Comparison of ENCODE assay signal across 8 cellular contexts in genomic region chr3:42803800-42804112, GRCh38. TPM values are rescaled to one million over a fixed set of nuclear protein-coding genes. Genes with fewer than 3 reads are reported as not detected.
DNase-seq lines count a peak whose midpoint lies in the region; ATAC-seq and TF ChIP-seq lines count a peak whose summit lies in the region.

No MANE protein-coding gene starts in this region.

- H3K27ac ChIP-seq in iPS-18a (ENCODE audit: low read length) (peak overlapping the region; percentile 22), smooth muscle cell (ENCODE audit: low read depth) (peak overlapping the region; percentile 91)

- H3K27me3 Mint-ChIP-seq in activated naive CD4-positive, alpha-beta T cell treated with anti-CD3 and anti-CD28 coated beads, Interleukin-2, amount 10 ng/mL, durations not matched to agents 7 days and 5 days: peaks cover 28% of the 10 kb centered on the region

- peak overlapping the region; percentile 93 for H3K27ac Mint-ChIP-seq in activated naive CD4-positive, alpha-beta T cell treated with anti-CD3 and anti-CD28 coated beads, Interleukin-2, amount 10 ng/mL, durations not matched to agents 7 days and 5 days

- H3K79me2 ChIP-seq in smooth muscle cell (ENCODE audit: low read depth): peaks cover 47% of the 10 kb centered on the region

- WGBS in smooth muscle cell (ENCODE audit: low lambda C conversion rate): 1% methylated on average over 21 of the region's 21 CpGs

- H3K27me3 ChIP-seq in iPS-18a (ENCODE audit: control insufficient read depth, insufficient read depth, low read length) (peaks cover 25% of the 10 kb centered on the region), smooth muscle cell (ENCODE audit: low read depth) (no peaks in the 10 kb centered on the region)

- peaks cover 56% of the 10 kb centered on the region for H3K4me1 Mint-ChIP-seq in activated naive CD4-positive, alpha-beta T cell treated with anti-CD3 and anti-CD28 coated beads, Interleukin-2, amount 10 ng/mL, durations not matched to agents 7 days and 5 days

- H2AFZ ChIP-seq in smooth muscle cell (ENCODE audit: low read depth): peak overlapping the region; percentile 99

- peak overlapping the region; percentile 96 for H3K4me3 Mint-ChIP-seq in activated naive CD4-positive, alpha-beta T cell treated with anti-CD3 and anti-CD28 coated beads, Interleukin-2, amount 10 ng/mL, durations not matched to agents 7 days and 5 days

- DNase-seq in activated naive CD4-positive, alpha-beta T cell treated with anti-CD3 and anti-CD28 coated beads, Interleukin-2, amount 10 ng/mL, durations not matched to agents 7 days and 5 days: peak; percentile 61
- DNase-seq in activated naive CD4-positive, alpha-beta T cell (lab: John Stamatoyannopoulos, UW): no peak
- DNase-seq in NCI-H526 treated with DMSO at 0.1 percent for 48 hours (lab: John Stamatoyannopoulos, UW) (peak; percentile 39), amniotic epithelial cell (ENCODE audit: low read depth) (peak; percentile 23), smooth muscle cell (lab: John Stamatoyannopoulos, UW; ENCODE audit: unreplicated experiment) (peak; percentile 74), midbrain (lab: John Stamatoyannopoulos, UW) (no peak)

- ATAC-seq in HG02678 (IDR thresholded peaks at IDR 0.05; ENCODE audit: unreplicated experiment): peak; percentile 15

- peaks cover 12% of the 10 kb centered on the region for H3K36me3 Mint-ChIP-seq in activated naive CD4-positive, alpha-beta T cell treated with anti-CD3 and anti-CD28 coated beads, Interleukin-2, amount 10 ng/mL, durations not matched to agents 7 days and 5 days

- no peaks in the 10 kb centered on the region for H3K36me3 ChIP-seq in iPS-18a (ENCODE audit: control insufficient read depth, low read depth, low read length)
- H3K36me3 ChIP-seq in smooth muscle cell (ENCODE audit: low read depth): no peaks in the 10 kb centered on the region

- no peak for TF ChIP-seq CTCF in smooth muscle cell (IDR thresholded peaks at IDR 0.05; ENCODE audit: borderline replicate concordance, insufficient read depth, poor library complexity, severe bottlenecking)

- H3K9ac ChIP-seq in iPS-18a (ENCODE audit: low read length): peak overlapping the region; percentile 85
- H3K9ac ChIP-seq in smooth muscle cell (ENCODE audit: low read depth): peak overlapping the region; percentile 89

- CTCF ChIA-PET in activated naive CD4-positive, alpha-beta T cell treated with anti-CD3 and anti-CD28 coated beads, Interleukin-2, amount 10 ng/mL, durations not matched to agents 7 days and 5 days (lab: Charles Lee): interaction anchor here (0.9 to 2.1 kb wide), 3 partner anchors 10 to 78 kb away, joined by 3 to 7 read pairs (median 3); no protein-coding TSS in a partner anchor

- peaks cover 41% of the 10 kb centered on the region for H4K20me1 ChIP-seq in smooth muscle cell (ENCODE audit: low read depth)

- H3K9me3 Mint-ChIP-seq in activated naive CD4-positive, alpha-beta T cell treated with anti-CD3 and anti-CD28 coated beads, Interleukin-2, amount 10 ng/mL, durations not matched to agents 7 days and 5 days: no peaks in the 10 kb centered on the region

- H3K4me1 ChIP-seq in iPS-18a (ENCODE audit: control insufficient read depth, low read depth, low read length) (peaks cover 12% of the 10 kb centered on the region), smooth muscle cell (ENCODE audit: low read depth) (peaks cover 34% of the 10 kb centered on the region)

- H3K4me3 ChIP-seq in iPS-18a (ENCODE audit: low read length): peak overlapping the region; percentile 79
- H3K4me3 ChIP-seq in smooth muscle cell: peak overlapping the region; percentile 94

- H3K4me2 ChIP-seq in smooth muscle cell: peak overlapping the region; percentile 100

- H3K9me3 ChIP-seq in iPS-18a (ENCODE audit: control insufficient read depth, low read depth, low read length) (no peaks in the 10 kb centered on the region), smooth muscle cell (replicated peaks; ENCODE audit: low read depth) (no peaks in the 10 kb centered on the region)

- peaks cover 12% of the 10 kb centered on the region for H3F3A ChIP-seq in smooth muscle cell (ENCODE audit: low read depth)

RNA-seq across cellular contexts. Expression of gene HIGD1A, which starts 0.5 kb away (rescaled TPM):
- total RNA-seq in smooth muscle cell: 322 and 339 TPM in 2 replicates
- polyA plus RNA-seq in smooth muscle cell: 159 and 297 TPM in 2 replicates

RNA-seq across cellular contexts. Expression of gene ACKR2, which starts 5.5 kb away (rescaled TPM):
- 5.6 and 17.2 TPM in 2 replicates for total RNA-seq in smooth muscle cell
- 1.1 and 7.0 TPM in 2 replicates for polyA plus RNA-seq in smooth muscle cell

RNA-seq across cellular contexts. Expression of gene CCDC13, which starts 30.7 kb away (rescaled TPM):
- total RNA-seq in smooth muscle cell: not detected in 2 replicates
- polyA plus RNA-seq in smooth muscle cell: 0.48 TPM in 1 of 2 replicates, not detected in the other

Comparison
In these comparisons a context has a peak if more than half of its experiments do, and no peak if none do; other contexts are left out.
1. DNase-seq: peak in activated naive CD4-positive, alpha-beta T cell treated with anti-CD3 and anti-CD28 coated beads, Interleukin-2, amount 10 ng/mL, durations not matched to agents 7 days and 5 days (single experiment), NCI-H526 treated with DMSO at 0.1 percent for 48 hours (single experiment), amniotic epithelial cell (single experiment) and smooth muscle cell (single experiment); none in activated naive CD4-positive, alpha-beta T cell (0 of 4) and midbrain (single experiment).